Comparison of ENCODE assay signal across 1 cellular context in the genomic region with DNA sequence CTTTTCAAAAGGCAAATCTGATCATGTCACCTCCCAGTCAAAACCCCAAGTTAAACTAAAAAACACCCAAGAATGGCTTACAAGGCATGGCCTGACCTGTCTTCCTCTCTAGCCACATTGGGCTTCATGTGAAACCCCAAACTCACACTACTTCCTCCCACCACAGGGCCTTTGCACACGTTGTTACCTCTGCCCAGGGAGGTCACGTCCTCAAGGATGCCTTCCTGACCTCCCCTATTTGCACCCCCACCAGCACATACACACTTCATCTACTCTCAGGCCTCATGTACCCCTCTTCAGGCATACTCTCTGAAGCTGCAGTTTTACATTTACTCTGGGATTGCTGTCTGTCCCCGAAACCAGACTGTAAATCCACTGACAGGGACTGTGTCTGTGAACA.
TF ChIP-seq lines count a peak whose summit lies in the region.

No MANE protein-coding gene starts in this region.

TF ChIP-seq in GM12878, 131 proteins besides CTCF, POLR2A, EP300 and RAD21 (continued from another document and continues in another):
- TF ChIP-seq MLLT1 (IDR thresholded peaks at IDR 0.05) (0 out of 2 replicates have a peak, but pooled peaks have one; percentile 41), ATF2 (IDR thresholded peaks at IDR 0.05; ENCODE audit: low read length) (no peak), SRF (IDR thresholded peaks at IDR 0.05; ENCODE audit: low read depth in 2 of 2, low read length in 2 of 2) (no peak), ETV6 (conservative IDR thresholded peaks at IDR 0.05 in 1 of 2, IDR thresholded peaks at IDR 0.05 in 1 of 2; ENCODE audit: borderline replicate concordance in 1 of 2, low read depth in 1 of 2) (peak in 1 of 2 experiments; percentile 15; a peak in 1 of 4 replicates), ASH2L (IDR thresholded peaks at IDR 0.05; ENCODE audit: borderline replicate concordance, low read depth) (no peak), JUND (IDR thresholded peaks at IDR 0.05; ENCODE audit: low read depth, low read length) (no peak), SP1 (IDR thresholded peaks at IDR 0.05; ENCODE audit: low read depth, low read length) (no peak), CREM (IDR thresholded peaks at IDR 0.05; ENCODE audit: low read depth) (no peak), MTA2 (IDR thresholded peaks at IDR 0.05; ENCODE audit: low read depth) (no peak), CHD4 (IDR thresholded peaks at IDR 0.05) (no peak), KLF5 (IDR thresholded peaks at IDR 0.05; ENCODE audit: partially characterized antibody) (no peak), BRCA1 (IDR thresholded peaks at IDR 0.05; ENCODE audit: low read depth, low read length) (no peak), FOXK2 (IDR thresholded peaks at IDR 0.05) (no peak), CEBPZ (IDR thresholded peaks at IDR 0.05; ENCODE audit: low read depth, low read length) (no peak), BHLHE40 (IDR thresholded peaks at IDR 0.05; ENCODE audit: borderline replicate concordance in 1 of 2, low read depth in 2 of 2, low read length in 1 of 2) (peak; percentile 79 to 84), RCOR1 (conservative IDR thresholded peaks at IDR 0.05; ENCODE audit: low read depth, low read length) (0 out of 2 replicates have a peak, but pooled peaks have one; percentile 54), ZNF24 (IDR thresholded peaks at IDR 0.05) (no peak), E2F8 (IDR thresholded peaks at IDR 0.05; ENCODE audit: low read depth, partially characterized antibody) (no peak), CREB1 (IDR thresholded peaks at IDR 0.05; ENCODE audit: low read depth) (no peak), SPI1 (IDR thresholded peaks at IDR 0.05; ENCODE audit: borderline replicate concordance, insufficient read depth, low read depth, low read length) (no peak; the same call in 1 of the 2 replicates), SUZ12 (IDR thresholded peaks at IDR 0.05; ENCODE audit: unreplicated experiment) (no peak), DPF2 (IDR thresholded peaks at IDR 0.05) (no peak), BMI1 (IDR thresholded peaks at IDR 0.05; ENCODE audit: borderline replicate concordance) (no peak), MAX (IDR thresholded peaks at IDR 0.05; ENCODE audit: low read depth, low read length) (peak; percentile 12; the same call in 1 of the 2 replicates), MXI1 (IDR thresholded peaks at IDR 0.05; ENCODE audit: low read depth, low read length) (peak; percentile 57; the same call in 1 of the 2 replicates), SREBF1 (IDR thresholded peaks at IDR 0.05; ENCODE audit: low read length) (no peak), BCL11A (IDR thresholded peaks at IDR 0.05; ENCODE audit: low read depth, low read length) (no peak), YY1 (IDR thresholded peaks at IDR 0.05; ENCODE audit: low read depth, low read length) (no peak), NFYA (IDR thresholded peaks at IDR 0.05; ENCODE audit: borderline replicate concordance, low read depth, low read length) (no peak), SMAD1 (IDR thresholded peaks at IDR 0.05; ENCODE audit: low read depth, partially characterized antibody) (peak; percentile 57), TARDBP (IDR thresholded peaks at IDR 0.05; ENCODE audit: borderline replicate concordance) (no peak), NFIC (IDR thresholded peaks at IDR 0.05; ENCODE audit: low read depth, low read length) (no peak), IKZF1 (conservative IDR thresholded peaks at IDR 0.05) (peak; percentile 51), SMC3 (IDR thresholded peaks at IDR 0.05; ENCODE audit: borderline replicate concordance, low read length) (no peak)
- TF ChIP-seq, protein P1, sequence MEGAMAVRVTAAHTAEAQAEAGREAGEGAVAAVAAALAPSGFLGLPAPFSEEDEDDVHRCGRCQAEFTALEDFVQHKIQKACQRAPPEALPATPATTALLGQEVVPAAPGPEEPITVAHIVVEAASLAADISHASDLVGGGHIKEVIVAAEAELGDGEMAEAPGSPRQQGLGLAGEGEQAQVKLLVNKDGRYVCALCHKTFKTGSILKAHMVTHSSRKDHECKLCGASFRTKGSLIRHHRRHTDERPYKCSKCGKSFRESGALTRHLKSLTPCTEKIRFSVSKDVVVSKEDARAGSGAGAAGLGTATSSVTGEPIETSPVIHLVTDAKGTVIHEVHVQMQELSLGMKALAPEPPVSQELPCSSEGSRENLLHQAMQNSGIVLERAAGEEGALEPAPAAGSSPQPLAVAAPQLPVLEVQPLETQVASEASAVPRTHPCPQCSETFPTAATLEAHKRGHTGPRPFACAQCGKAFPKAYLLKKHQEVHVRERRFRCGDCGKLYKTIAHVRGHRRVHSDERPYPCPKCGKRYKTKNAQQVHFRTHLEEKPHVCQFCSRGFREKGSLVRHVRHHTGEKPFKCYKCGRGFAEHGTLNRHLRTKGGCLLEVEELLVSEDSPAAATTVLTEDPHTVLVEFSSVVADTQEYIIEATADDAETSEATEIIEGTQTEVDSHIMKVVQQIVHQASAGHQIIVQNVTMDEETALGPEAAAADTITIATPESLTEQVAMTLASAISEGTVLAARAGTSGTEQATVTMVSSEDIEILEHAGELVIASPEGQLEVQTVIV (IDR thresholded peaks at IDR 0.05; ENCODE audit: borderline replicate concordance, partially characterized antibody): no peak
- TF ChIP-seq, protein P2, sequence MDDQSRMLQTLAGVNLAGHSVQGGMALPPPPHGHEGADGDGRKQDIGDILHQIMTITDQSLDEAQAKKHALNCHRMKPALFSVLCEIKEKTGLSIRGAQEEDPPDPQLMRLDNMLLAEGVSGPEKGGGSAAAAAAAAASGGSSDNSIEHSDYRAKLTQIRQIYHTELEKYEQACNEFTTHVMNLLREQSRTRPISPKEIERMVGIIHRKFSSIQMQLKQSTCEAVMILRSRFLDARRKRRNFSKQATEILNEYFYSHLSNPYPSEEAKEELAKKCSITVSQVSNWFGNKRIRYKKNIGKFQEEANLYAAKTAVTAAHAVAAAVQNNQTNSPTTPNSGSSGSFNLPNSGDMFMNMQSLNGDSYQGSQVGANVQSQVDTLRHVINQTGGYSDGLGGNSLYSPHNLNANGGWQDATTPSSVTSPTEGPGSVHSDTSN (IDR thresholded peaks at IDR 0.05; ENCODE audit: insufficient replicate concordance, low read depth, low read length): no peak
- TF ChIP-seq, protein P3, sequence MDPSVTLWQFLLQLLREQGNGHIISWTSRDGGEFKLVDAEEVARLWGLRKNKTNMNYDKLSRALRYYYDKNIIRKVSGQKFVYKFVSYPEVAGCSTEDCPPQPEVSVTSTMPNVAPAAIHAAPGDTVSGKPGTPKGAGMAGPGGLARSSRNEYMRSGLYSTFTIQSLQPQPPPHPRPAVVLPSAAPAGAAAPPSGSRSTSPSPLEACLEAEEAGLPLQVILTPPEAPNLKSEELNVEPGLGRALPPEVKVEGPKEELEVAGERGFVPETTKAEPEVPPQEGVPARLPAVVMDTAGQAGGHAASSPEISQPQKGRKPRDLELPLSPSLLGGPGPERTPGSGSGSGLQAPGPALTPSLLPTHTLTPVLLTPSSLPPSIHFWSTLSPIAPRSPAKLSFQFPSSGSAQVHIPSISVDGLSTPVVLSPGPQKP (IDR thresholded peaks at IDR 0.05; ENCODE audit: low read depth, low read length): no peak
- TF ChIP-seq, protein P4, sequence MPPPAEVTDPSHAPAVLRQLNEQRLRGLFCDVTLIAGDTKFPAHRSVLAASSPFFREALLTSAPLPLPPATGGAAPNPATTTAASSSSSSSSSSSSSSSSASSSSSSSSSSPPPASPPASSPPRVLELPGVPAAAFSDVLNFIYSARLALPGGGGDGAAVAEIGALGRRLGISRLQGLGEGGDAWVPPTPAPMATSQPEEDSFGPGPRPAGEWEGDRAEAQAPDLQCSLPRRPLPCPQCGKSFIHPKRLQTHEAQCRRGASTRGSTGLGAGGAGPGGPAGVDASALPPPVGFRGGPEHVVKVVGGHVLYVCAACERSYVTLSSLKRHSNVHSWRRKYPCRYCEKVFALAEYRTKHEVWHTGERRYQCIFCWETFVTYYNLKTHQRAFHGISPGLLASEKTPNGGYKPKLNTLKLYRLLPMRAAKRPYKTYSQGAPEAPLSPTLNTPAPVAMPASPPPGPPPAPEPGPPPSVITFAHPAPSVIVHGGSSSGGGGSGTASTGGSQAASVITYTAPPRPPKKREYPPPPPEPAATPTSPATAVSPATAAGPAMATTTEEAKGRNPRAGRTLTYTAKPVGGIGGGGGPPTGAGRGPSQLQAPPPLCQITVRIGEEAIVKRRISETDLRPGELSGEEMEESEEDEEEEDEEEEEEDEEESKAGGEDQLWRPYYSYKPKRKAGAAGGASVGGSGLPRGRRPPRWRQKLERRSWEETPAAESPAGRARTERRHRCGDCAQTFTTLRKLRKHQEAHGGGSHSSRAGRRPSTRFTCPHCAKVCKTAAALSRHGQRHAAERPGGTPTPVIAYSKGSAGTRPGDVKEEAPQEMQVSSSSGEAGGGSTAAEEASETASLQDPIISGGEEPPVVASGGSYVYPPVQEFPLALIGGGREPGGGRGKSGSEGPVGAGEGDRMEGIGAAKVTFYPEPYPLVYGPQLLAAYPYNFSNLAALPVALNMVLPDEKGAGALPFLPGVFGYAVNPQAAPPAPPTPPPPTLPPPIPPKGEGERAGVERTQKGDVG (CRISPR knock-in tag; IDR thresholded peaks at IDR 0.05): no peak
- TF ChIP-seq, protein P5, sequence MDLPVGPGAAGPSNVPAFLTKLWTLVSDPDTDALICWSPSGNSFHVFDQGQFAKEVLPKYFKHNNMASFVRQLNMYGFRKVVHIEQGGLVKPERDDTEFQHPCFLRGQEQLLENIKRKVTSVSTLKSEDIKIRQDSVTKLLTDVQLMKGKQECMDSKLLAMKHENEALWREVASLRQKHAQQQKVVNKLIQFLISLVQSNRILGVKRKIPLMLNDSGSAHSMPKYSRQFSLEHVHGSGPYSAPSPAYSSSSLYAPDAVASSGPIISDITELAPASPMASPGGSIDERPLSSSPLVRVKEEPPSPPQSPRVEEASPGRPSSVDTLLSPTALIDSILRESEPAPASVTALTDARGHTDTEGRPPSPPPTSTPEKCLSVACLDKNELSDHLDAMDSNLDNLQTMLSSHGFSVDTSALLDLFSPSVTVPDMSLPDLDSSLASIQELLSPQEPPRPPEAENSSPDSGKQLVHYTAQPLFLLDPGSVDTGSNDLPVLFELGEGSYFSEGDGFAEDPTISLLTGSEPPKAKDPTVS (IDR thresholded peaks at IDR 0.05; ENCODE audit: low read depth, low read length): no peak
